ENCODE assay signal across 11 cellular contexts in the genomic region with DNA sequence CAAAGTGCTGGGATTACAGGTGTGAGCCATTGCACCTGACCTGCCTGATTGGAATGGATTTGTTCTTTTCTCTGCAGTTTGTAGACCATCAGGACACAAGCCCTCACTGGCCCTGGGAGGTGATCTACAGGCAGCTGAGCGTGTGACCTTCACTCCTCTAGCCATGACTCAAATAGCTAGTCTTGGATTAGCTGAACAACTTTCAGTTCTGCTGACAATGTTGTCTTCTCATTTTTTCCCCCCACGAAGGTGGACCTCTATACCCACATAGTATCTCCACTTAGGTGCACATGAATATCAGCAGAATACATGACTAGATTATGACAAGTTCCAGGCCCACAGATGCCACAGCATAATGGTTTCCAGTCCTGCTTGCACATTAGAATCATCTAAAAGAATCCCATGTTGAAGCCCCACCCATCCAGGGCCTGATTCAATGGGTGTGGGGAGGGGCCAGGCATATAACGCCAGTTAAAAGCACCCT. TPM values are rescaled to one million over a fixed set of nuclear protein-coding genes. Genes with fewer than 3 reads are reported as not detected.
A peak's percentile ranks its signal among the peaks of the same experiment; 100 is the strongest.
DNase-seq lines count a peak whose midpoint lies in the region; ATAC-seq, FAIRE-seq and TF ChIP-seq lines count a peak whose summit lies in the region.
"Had no signal": no experiment of that assay in that cellular context is flagged by ENCODE, and none has a peak within 500 bp of the region (broad histone marks: within the 10 kb centered on the region; RNA-seq: fewer than 3 reads in every experiment).

No MANE protein-coding gene starts in this region.

- H3K79me2 ChIP-seq in HepG2 (ENCODE audit: insufficient read depth, low read length), result peaks cover 96% of the 10 kb centered on the region

- H3K9me3 ChIP-seq in HepG2 (ENCODE audit: low read length), result no peaks in the 10 kb centered on the region

- ATAC-seq in GM21360 (IDR thresholded peaks at IDR 0.05; ENCODE audit: unreplicated experiment), result peak; percentile 77
- peak; percentile 73 for ATAC-seq in HG03521 (IDR thresholded peaks at IDR 0.05; ENCODE audit: unreplicated experiment)
- peak; percentile 49; the same call in 1 of the 3 replicates for ATAC-seq in HepG2

- DNase-seq in GM12864 (ENCODE audit: low read depth) (peak; percentile 65), HepG2 (ENCODE audit: low spot score) (no peak), NCI-H2196 (lab: John Stamatoyannopoulos, UW; ENCODE audit: unreplicated experiment) (no peak), OCI-M1 (lab: John Stamatoyannopoulos, UW) (no peak), HuH-7 (ENCODE audit: low spot score) (no peak), GM19239 (ENCODE audit: insufficient read length, low spot score) (no peak)
- DNase-seq: DMS79, endodermal cell, H9 had no signal

- POLR2A ChIA-PET in HepG2 (lab: Yijun Ruan, JAX), result interaction anchor here (0.7 to 1.5 kb wide), 3 partner anchors 29 to 37 kb away, joined by 3 to 4 read pairs (median 3); a partner anchor contains a TSS

- peaks cover 62% of the 10 kb centered on the region for H3K4me1 ChIP-seq in HepG2 (ENCODE audit: insufficient read depth, low read length)

- WGBS in HepG2 (ENCODE audit: low lambda C conversion rate), result 88% methylated on average over 3 of the region's 3 CpGs

- TF ChIP-seq CTCF in GM12864 (IDR thresholded peaks at IDR 0.05; ENCODE audit: low read depth, low read length, missing control alignments) (no peak), HepG2 (CRISPR knock-in tag; IDR thresholded peaks at IDR 0.05) (no peak)

- H3K27ac ChIP-seq in HepG2 (ENCODE audit: extremely low read length, insufficient read depth, low read length), result no peak overlapping the region

- H3K27me3 ChIP-seq in HepG2 (ENCODE audit: control insufficient read depth in 1 of 2, insufficient read depth in 2 of 2, low read length in 2 of 2), result no peaks in the 10 kb centered on the region

- H3K4me2 ChIP-seq in HepG2 (ENCODE audit: low read depth, low read length), result no peak overlapping the region

- TF ChIP-seq EP300 in HepG2 (IDR thresholded peaks at IDR 0.05; ENCODE audit: low read depth in 2 of 2, low read length in 2 of 2), result no peak
- TF ChIP-seq EP300 in HepG2 (CRISPR knock-in tag; IDR thresholded peaks at IDR 0.05; ENCODE audit: borderline replicate concordance), result no peak

- no peak overlapping the region for H3K9ac ChIP-seq in HepG2 (ENCODE audit: insufficient read depth, low read depth, low read length)

- intact Hi-C loops in HepG2 (cut with micrococcal nuclease; ENCODE audit: unreplicated experiment), result no loop called here

- no peak for TF ChIP-seq POLR2A in HepG2 (IDR thresholded peaks at IDR 0.05; ENCODE audit: insufficient read depth in 1 of 2, low read depth in 2 of 2, low read length in 2 of 2)

- no peak for TF ChIP-seq RAD21 in HepG2 (CRISPR knock-in tag; IDR thresholded peaks at IDR 0.05)

- no peak for FAIRE-seq in HepG2 (lab: Jason Lieb, UNC)
- no peak for FAIRE-seq in GM19239 (lab: Jason Lieb, UNC)

- CTCF ChIA-PET in HepG2 (lab: Yijun Ruan, JAX; ENCODE audit: low intra/inter-chr PET ratio, low total read pairs), result no interaction called here

- H3K36me3 ChIP-seq in HepG2 (replicated peaks in 1 of 2; ENCODE audit: control insufficient read depth in 1 of 2, insufficient read depth in 2 of 2, low read length in 2 of 2), result peaks cover 6 to 20% of the 10 kb centered on the region in 2 experiments; a peak in 4 of 5 replicates

- H4K20me1 ChIP-seq in HepG2 (ENCODE audit: insufficient read depth, low read length), result peaks cover 9% of the 10 kb centered on the region

- H2AFZ ChIP-seq in HepG2 (ENCODE audit: low read length), result no peak overlapping the region

- in situ Hi-C loops in HepG2 (cut with HindIII; ENCODE audit: extremely low pct_ligation_motif_present, low pct_unique_long_range_greater_than_20kb), result no loop called here

- BruUV-seq in HepG2 (replicated peaks; lab: Mats Ljungman, UMichigan), result no TSS peak

- no peak overlapping the region for H3K4me3 ChIP-seq in GM12864 (ENCODE audit: low read depth, low read length)
- no peak overlapping the region for H3K4me3 ChIP-seq in HepG2 (replicated peaks in 1 of 3; ENCODE audit: insufficient read depth in 1 of 3, low read depth in 2 of 3, low read length in 3 of 3)

TF ChIP-seq in HepG2, 621 proteins besides CTCF, POLR2A, EP300 and RAD21:
- TF ChIP-seq FLYWCH1 (CRISPR knock-in tag; IDR thresholded peaks at IDR 0.05) (no peak), XRCC5 (optimal IDR thresholded peaks at IDR 0.05; ENCODE audit: low read length) (no peak), ZSCAN31 (CRISPR knock-in tag; IDR thresholded peaks at IDR 0.05; ENCODE audit: low read depth) (no peak), MED8 (CRISPR knock-in tag; IDR thresholded peaks at IDR 0.05; ENCODE audit: insufficient replicate concordance) (no peak), NR2F1 (CRISPR knock-in tag; IDR thresholded peaks at IDR 0.05) (no peak), ZNF782 (CRISPR knock-in tag; IDR thresholded peaks at IDR 0.05; ENCODE audit: borderline replicate concordance) (no peak), ZNF572 (CRISPR knock-in tag; IDR thresholded peaks at IDR 0.05) (no peak), NR2F2 (IDR thresholded peaks at IDR 0.05; ENCODE audit: borderline replicate concordance, low read depth) (no peak)
- TF ChIP-seq, protein P1, sequence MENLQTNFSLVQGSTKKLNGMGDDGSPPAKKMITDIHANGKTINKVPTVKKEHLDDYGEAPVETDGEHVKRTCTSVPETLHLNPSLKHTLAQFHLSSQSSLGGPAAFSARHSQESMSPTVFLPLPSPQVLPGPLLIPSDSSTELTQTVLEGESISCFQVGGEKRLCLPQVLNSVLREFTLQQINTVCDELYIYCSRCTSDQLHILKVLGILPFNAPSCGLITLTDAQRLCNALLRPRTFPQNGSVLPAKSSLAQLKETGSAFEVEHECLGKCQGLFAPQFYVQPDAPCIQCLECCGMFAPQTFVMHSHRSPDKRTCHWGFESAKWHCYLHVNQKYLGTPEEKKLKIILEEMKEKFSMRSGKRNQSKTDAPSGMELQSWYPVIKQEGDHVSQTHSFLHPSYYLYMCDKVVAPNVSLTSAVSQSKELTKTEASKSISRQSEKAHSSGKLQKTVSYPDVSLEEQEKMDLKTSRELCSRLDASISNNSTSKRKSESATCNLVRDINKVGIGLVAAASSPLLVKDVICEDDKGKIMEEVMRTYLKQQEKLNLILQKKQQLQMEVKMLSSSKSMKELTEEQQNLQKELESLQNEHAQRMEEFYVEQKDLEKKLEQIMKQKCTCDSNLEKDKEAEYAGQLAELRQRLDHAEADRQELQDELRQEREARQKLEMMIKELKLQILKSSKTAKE (CRISPR knock-in tag; IDR thresholded peaks at IDR 0.05; ENCODE audit: borderline replicate concordance), result no peak

RNA-seq across cellular contexts. Expression of a gene that starts 36.8 kb away (rescaled TPM):
- total RNA-seq in HepG2 (2016; rRNA removed; fragmentation: Illumina TruSeq; extraction: Trizol), result 35.3 and 39.5 TPM in 2 replicates
- total RNA-seq in HepG2 (2016; cell fraction: cytosol; rRNA removed; fragmentation: Illumina TruSeq; extraction: Trizol; ENCODE audit: low read depth), result 5.0 and 5.5 TPM in 2 replicates
- 33.5 and 37.1 TPM in 2 replicates for total RNA-seq in HepG2 (2016; cell fraction: insoluble cytoplasmic fraction; rRNA removed; fragmentation: Illumina TruSeq; extraction: Trizol)
- 21.9 and 24.5 TPM in 2 replicates for total RNA-seq in HepG2 (2016; cell fraction: membrane; rRNA removed; fragmentation: Illumina TruSeq; extraction: Trizol)
- total RNA-seq in HepG2 (2016; cell fraction: nucleus; rRNA removed; fragmentation: Illumina TruSeq; extraction: Trizol), result 34.7 and 37.1 TPM in 2 replicates
- polyA plus RNA-seq in HepG2 (2011; rRNA removed), result 14.6 and 15.7 TPM in 2 replicates
- 10.2 and 10.4 TPM in 2 replicates for polyA plus RNA-seq in HepG2 (2011; cell fraction: cytosol; rRNA removed)
- polyA plus RNA-seq in HepG2 (2011; cell fraction: nucleus; rRNA removed), result 16.6 and 20.5 TPM in 2 replicates
- polyA plus RNA-seq in HepG2 (2012), result 15.3 and 18.6 TPM in 2 replicates
- polyA plus RNA-seq in HepG2 (2016; cell fraction: cytosol; fragmentation: Illumina TruSeq; extraction: Trizol; ENCODE audit: low read depth), result 1.9 and 2.3 TPM in 2 replicates
- 19.7 and 21.9 TPM in 2 replicates for polyA plus RNA-seq in HepG2 (2016; cell fraction: insoluble cytoplasmic fraction; fragmentation: Illumina TruSeq; extraction: Trizol; ENCODE audit: low read depth)
- 7.2 and 7.3 TPM in 2 replicates for polyA plus RNA-seq in HepG2 (2016; cell fraction: membrane; fragmentation: Illumina TruSeq; extraction: Trizol; ENCODE audit: low read depth)
- 39.2 and 41.9 TPM in 2 replicates for polyA plus RNA-seq in HepG2 (2016; cell fraction: nucleus; fragmentation: Illumina TruSeq; extraction: Trizol; ENCODE audit: insufficient read depth, low read depth)
- polyA minus RNA-seq in HepG2 (2011; rRNA and poly(A)+ RNA removed; ENCODE audit: low replicate concordance), result 67.6 TPM in 1 of 2 replicates, not detected in the other
- 34.2 and 35.7 TPM in 2 replicates for polyA minus RNA-seq in HepG2 (2011; cell fraction: cytosol; rRNA and poly(A)+ RNA removed)
- 25.6 and 26.4 TPM in 2 replicates for polyA minus RNA-seq in HepG2 (2011; cell fraction: nucleus; rRNA and poly(A)+ RNA removed)
